In the genomic region with DNA sequence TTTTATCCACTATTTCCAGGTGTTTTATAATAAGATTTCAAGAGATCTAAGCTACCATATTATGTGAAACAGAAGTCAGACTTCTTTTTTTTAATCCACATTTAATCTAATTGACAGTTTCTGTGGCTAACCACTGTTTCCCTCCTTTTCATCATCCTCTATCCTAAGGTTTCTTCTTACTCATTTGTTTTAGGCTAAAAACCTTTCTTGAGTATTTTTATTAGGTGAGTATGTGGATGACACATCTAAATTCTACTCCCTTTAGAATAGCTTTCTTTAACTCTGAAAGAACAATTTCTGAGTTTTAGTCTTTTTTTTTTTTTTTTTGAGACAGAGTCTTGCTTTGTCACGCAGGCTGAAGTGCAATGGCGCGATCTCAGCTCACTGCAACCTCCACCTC, we compare ENCODE assay signal across 18 cellular contexts.
DNase-seq lines count a peak whose midpoint lies in the region; ATAC-seq and TF ChIP-seq lines count a peak whose summit lies in the region.
"Had no signal": no experiment of that assay in that cellular context is flagged by ENCODE, and none has a peak within 500 bp of the region (broad histone marks: within the 10 kb centered on the region; RNA-seq: fewer than 3 reads in every experiment).

No MANE protein-coding gene starts in this region.

- no peak overlapping the region for H2AFZ ChIP-seq in SK-N-SH (ENCODE audit: low read depth)
- H2AFZ ChIP-seq: GM23248 had no signal

- no peaks in the 10 kb centered on the region for H3K4me1 Mint-ChIP-seq in activated CD4-positive, alpha-beta memory T cell treated with anti-CD3 and anti-CD28 coated beads, Interleukin-2, amount 10 ng/mL, durations not matched to agents 7 days and 5 days
- H3K4me1 Mint-ChIP-seq: CD4-positive, CD25-positive, alpha-beta regulatory T cell; CD8-positive, alpha-beta memory T cell had no signal

- H3K9me2 ChIP-seq in SK-N-SH: no peaks in the 10 kb centered on the region

- H3K9ac ChIP-seq in SK-N-SH: no peak overlapping the region
- H3K9ac ChIP-seq: GM23248 had no signal

- H3F3A ChIP-seq in SK-N-SH (replicated peaks; ENCODE audit: insufficient read depth): no peaks in the 10 kb centered on the region

- H3K27me3 Mint-ChIP-seq in activated CD4-positive, alpha-beta memory T cell treated with anti-CD3 and anti-CD28 coated beads, Interleukin-2, amount 10 ng/mL, durations not matched to agents 7 days and 5 days: peaks cover 3% of the 10 kb centered on the region

- no peaks in the 10 kb centered on the region for H3K36me3 ChIP-seq in SK-N-SH (replicated peaks in 1 of 2; ENCODE audit: control insufficient read depth in 1 of 2, insufficient read depth in 2 of 2, low read length in 1 of 2)
- H3K36me3 ChIP-seq: HAP-1 had no signal

- TF ChIP-seq CTCF in SK-N-SH (IDR thresholded peaks at IDR 0.05): no peak
- TF ChIP-seq CTCF in VCaP (conservative IDR thresholded peaks at IDR 0.05): no peak

- DNase-seq in SK-N-SH (no peak), HT1080 (ENCODE audit: low read depth) (peak; percentile 61), MV-4-11 (lab: John Stamatoyannopoulos, UW) (peak; percentile 3), Right ventricle myocardium superior (no peak), middle frontal gyrus (ENCODE audit: extremely low spot score, low spot score) (no peak)
- no peak for DNase-seq in activated CD4-positive, alpha-beta memory T cell treated with anti-CD3 and anti-CD28 coated beads, Interleukin-2, amount 10 ng/mL, durations not matched to agents 7 days and 5 days
- DNase-seq: CD4-positive, CD25-positive, alpha-beta regulatory T cell; CD8-positive, alpha-beta memory T cell; COR-L47; DMS 273 treated with DMSO at 0.1 percent for 48 hours; DMS53; DND-41; GM23248; IMR-90 had no signal

- H3K9me3 Mint-ChIP-seq in activated CD4-positive, alpha-beta memory T cell treated with anti-CD3 and anti-CD28 coated beads, Interleukin-2, amount 10 ng/mL, durations not matched to agents 7 days and 5 days: peaks cover 2% of the 10 kb centered on the region
- H3K9me3 Mint-ChIP-seq: CD4-positive, CD25-positive, alpha-beta regulatory T cell had no signal

- POLR2A ChIA-PET in SK-N-SH (lab: Yijun Ruan, JAX): no interaction called here
- POLR2A ChIA-PET in activated CD4-positive, alpha-beta memory T cell treated with anti-CD3 and anti-CD28 coated beads, Interleukin-2, amount 10 ng/mL, durations not matched to agents 7 days and 5 days (lab: Charles Lee): no interaction called here

- H4K20me1 ChIP-seq in SK-N-SH (ENCODE audit: insufficient read depth): no peaks in the 10 kb centered on the region

- TF ChIP-seq RAD21 in SK-N-SH (IDR thresholded peaks at IDR 0.05; ENCODE audit: low read length): no peak

- no peaks in the 10 kb centered on the region for H3K27me3 ChIP-seq in SK-N-SH (ENCODE audit: insufficient read depth)

- 90% methylated on average over 3 of the region's 3 CpGs for WGBS in SK-N-SH (ENCODE audit: low lambda C conversion rate)

- no peak overlapping the region for H3K4me2 ChIP-seq in SK-N-SH

- no peak for TF ChIP-seq EP300 in SK-N-SH (IDR thresholded peaks at IDR 0.05; ENCODE audit: borderline replicate concordance in 1 of 2, low read depth in 1 of 2, low read length in 1 of 2)

- no peak overlapping the region for H3K4me3 ChIP-seq in SK-N-SH (ENCODE audit: low read depth in 2 of 2, low read length in 1 of 2)
- H3K4me3 ChIP-seq: GM23248, HAP-1 had no signal

- H3K27ac ChIP-seq in SK-N-SH (ENCODE audit: low read depth in 2 of 2, low read length in 1 of 2) (no peak overlapping the region), VCaP (peak overlapping the region; percentile 25; the same call in 1 of the 2 replicates)
- H3K27ac ChIP-seq: 22Rv1, GM23248 had no signal

- no peaks in the 10 kb centered on the region for H3K36me3 Mint-ChIP-seq in activated CD4-positive, alpha-beta memory T cell treated with anti-CD3 and anti-CD28 coated beads, Interleukin-2, amount 10 ng/mL, durations not matched to agents 7 days and 5 days (ENCODE audit: low read depth)
- H3K36me3 Mint-ChIP-seq: CD4-positive, CD25-positive, alpha-beta regulatory T cell; CD8-positive, alpha-beta memory T cell had no signal

- no peak overlapping the region for H3K4me3 Mint-ChIP-seq in activated CD4-positive, alpha-beta memory T cell treated with anti-CD3 and anti-CD28 coated beads, Interleukin-2, amount 10 ng/mL, durations not matched to agents 7 days and 5 days
- H3K4me3 Mint-ChIP-seq: CD4-positive, CD25-positive, alpha-beta regulatory T cell; CD8-positive, alpha-beta memory T cell had no signal

- CTCF ChIA-PET in SK-N-SH (lab: Yijun Ruan, JAX): interaction anchor here (0.6 to 1.6 kb wide), 3 partner anchors 57 to 505 kb away, joined by 3 to 6 read pairs (median 3); no protein-coding TSS in a partner anchor
- CTCF ChIA-PET in activated CD4-positive, alpha-beta memory T cell treated with anti-CD3 and anti-CD28 coated beads, Interleukin-2, amount 10 ng/mL, durations not matched to agents 7 days and 5 days (lab: Charles Lee): interaction anchor here (0.6 kb wide), 1 partner anchor 37 kb away, joined by 3 read pairs; no protein-coding TSS in a partner anchor

- intact Hi-C loops in Right ventricle myocardium superior (cut with DNase I): no loop called here

- peaks cover 0 to 9% of the 10 kb centered on the region in 2 experiments; a peak in 1 of 4 replicates for H3K4me1 ChIP-seq in SK-N-SH (ENCODE audit: control insufficient read depth in 1 of 2, insufficient read depth in 2 of 2, low read depth in 1 of 2, low read length in 1 of 2)
- H3K4me1 ChIP-seq: HAP-1 had no signal

- no peaks in the 10 kb centered on the region for H3K9me3 ChIP-seq in SK-N-SH
- H3K9me3 ChIP-seq: HAP-1 had no signal

- H3K27ac Mint-ChIP-seq in activated CD4-positive, alpha-beta memory T cell treated with anti-CD3 and anti-CD28 coated beads, Interleukin-2, amount 10 ng/mL, durations not matched to agents 7 days and 5 days: no peak overlapping the region
- H3K27ac Mint-ChIP-seq: CD4-positive, CD25-positive, alpha-beta regulatory T cell; CD8-positive, alpha-beta memory T cell had no signal

- ATAC-seq in SK-N-SH treated with all-trans-retinoic acid at 6 μM for 48 hours: no peak
- no peak for ATAC-seq in Right ventricle myocardium superior (ENCODE audit: poor library complexity)

- H3K79me2 ChIP-seq in SK-N-SH (ENCODE audit: insufficient read depth): no peaks in the 10 kb centered on the region

TF ChIP-seq in SK-N-SH treated with all-trans-retinoic acid at 6 μM for 48 hours, 23 proteins besides CTCF, POLR2A, EP300 and RAD21:
- 0 out of 2 replicates have a peak, but pooled peaks have one; percentile 6 for TF ChIP-seq ISL1 (CRISPR knock-in tag; IDR thresholded peaks at IDR 0.05)
- TF ChIP-seq TOX (CRISPR knock-in tag; IDR thresholded peaks at IDR 0.05; ENCODE audit: borderline replicate concordance): no peak
TF ChIP-seq in SK-N-SH treated with all-trans-retinoic acid at 6 μM for 48 hours: peak in this region for 1.

TF ChIP-seq in SK-N-SH, 30 proteins besides CTCF, POLR2A, EP300 and RAD21 (continues in another document):
- TF ChIP-seq ELF1 (IDR thresholded peaks at IDR 0.05): no peak
- no peak for TF ChIP-seq POLR2AphosphoS5 (IDR thresholded peaks at IDR 0.05; ENCODE audit: low read depth, low read length)
- TF ChIP-seq, protein P1, sequence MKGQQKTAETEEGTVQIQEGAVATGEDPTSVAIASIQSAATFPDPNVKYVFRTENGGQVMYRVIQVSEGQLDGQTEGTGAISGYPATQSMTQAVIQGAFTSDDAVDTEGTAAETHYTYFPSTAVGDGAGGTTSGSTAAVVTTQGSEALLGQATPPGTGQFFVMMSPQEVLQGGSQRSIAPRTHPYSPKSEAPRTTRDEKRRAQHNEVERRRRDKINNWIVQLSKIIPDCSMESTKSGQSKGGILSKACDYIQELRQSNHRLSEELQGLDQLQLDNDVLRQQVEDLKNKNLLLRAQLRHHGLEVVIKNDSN (IDR thresholded peaks at IDR 0.05; ENCODE audit: borderline replicate concordance, low read depth): no peak
- no peak for TF ChIP-seq RFX5 (IDR thresholded peaks at IDR 0.05; ENCODE audit: low read length)
- no peak for TF ChIP-seq MEF2A (IDR thresholded peaks at IDR 0.05; ENCODE audit: borderline replicate concordance, low read depth)
- no peak for TF ChIP-seq TAF1 (IDR thresholded peaks at IDR 0.05; ENCODE audit: borderline replicate concordance, low read depth, low read length)
- TF ChIP-seq EZH2phosphoT487 (IDR thresholded peaks at IDR 0.05; ENCODE audit: borderline replicate concordance, low read depth): no peak
- no peak for TF ChIP-seq YY1 (IDR thresholded peaks at IDR 0.05; ENCODE audit: low read depth)
- TF ChIP-seq, protein P2, sequence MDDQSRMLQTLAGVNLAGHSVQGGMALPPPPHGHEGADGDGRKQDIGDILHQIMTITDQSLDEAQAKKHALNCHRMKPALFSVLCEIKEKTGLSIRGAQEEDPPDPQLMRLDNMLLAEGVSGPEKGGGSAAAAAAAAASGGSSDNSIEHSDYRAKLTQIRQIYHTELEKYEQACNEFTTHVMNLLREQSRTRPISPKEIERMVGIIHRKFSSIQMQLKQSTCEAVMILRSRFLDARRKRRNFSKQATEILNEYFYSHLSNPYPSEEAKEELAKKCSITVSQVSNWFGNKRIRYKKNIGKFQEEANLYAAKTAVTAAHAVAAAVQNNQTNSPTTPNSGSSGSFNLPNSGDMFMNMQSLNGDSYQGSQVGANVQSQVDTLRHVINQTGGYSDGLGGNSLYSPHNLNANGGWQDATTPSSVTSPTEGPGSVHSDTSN (IDR thresholded peaks at IDR 0.05): no peak
- no peak for TF ChIP-seq GATA2 (CRISPR knock-in tag; IDR thresholded peaks at IDR 0.05)
- TF ChIP-seq GABPA (IDR thresholded peaks at IDR 0.05; ENCODE audit: low read depth): no peak
- no peak for TF ChIP-seq NFIC (IDR thresholded peaks at IDR 0.05; ENCODE audit: borderline replicate concordance)
- no peak for TF ChIP-seq FOXJ3 (CRISPR knock-in tag; IDR thresholded peaks at IDR 0.05)
- no peak for TF ChIP-seq SIN3A (IDR thresholded peaks at IDR 0.05; ENCODE audit: borderline replicate concordance, low read depth, low read length)
- TF ChIP-seq CHD2 (IDR thresholded peaks at IDR 0.05; ENCODE audit: low read length, partially characterized antibody): no peak
- TF ChIP-seq RXRA (IDR thresholded peaks at IDR 0.05; ENCODE audit: borderline replicate concordance, low read depth): no peak

Comparison
In these comparisons a context has a peak if more than half of its experiments do, and no peak if none do; other contexts are left out.
1. DNase-seq: peak in HT1080 (single experiment) and MV-4-11 (single experiment); none in SK-N-SH (single experiment), activated CD4-positive, alpha-beta memory T cell treated with anti-CD3 and anti-CD28 coated beads, Interleukin-2, amount 10 ng/mL, durations not matched to agents 7 days and 5 days (single experiment), Right ventricle myocardium superior (single experiment) and middle frontal gyrus (single experiment).